In genomic region chr7:99301496-99301895, GRCh38 we compare ENCODE assay signal across 1 cellular context.
TF ChIP-seq lines count a peak whose summit lies in the region.

No MANE protein-coding gene starts in this region.

TF ChIP-seq in K562, 482 proteins besides CTCF, POLR2A, EP300 and RAD21:
- TF ChIP-seq KLF1 (tag; IDR thresholded peaks at IDR 0.05) = no peak
- no peak for TF ChIP-seq FOS (IDR thresholded peaks at IDR 0.05; ENCODE audit: extremely low read depth, insufficient read length)
- no peak for TF ChIP-seq ZNF232 (CRISPR knock-in tag; IDR thresholded peaks at IDR 0.05)
- no peak for TF ChIP-seq GMEB1 (CRISPR knock-in tag; IDR thresholded peaks at IDR 0.05)
- TF ChIP-seq POLR3G (IDR thresholded peaks at IDR 0.05; ENCODE audit: extremely low read depth, insufficient read length, insufficient replicate concordance) = no peak
- TF ChIP-seq CBX3 (IDR thresholded peaks at IDR 0.05; ENCODE audit: borderline replicate concordance in 1 of 2, low read length in 2 of 2) = no peak
- TF ChIP-seq ETV6 (IDR thresholded peaks at IDR 0.05; ENCODE audit: borderline replicate concordance in 1 of 2, low read depth in 2 of 2, low read length in 1 of 2) = no peak
- no peak for TF ChIP-seq ETV6 (CRISPR knock-in tag; IDR thresholded peaks at IDR 0.05; ENCODE audit: borderline replicate concordance)
